Comparison of ENCODE assay signal across 26 cellular contexts in the genomic region with DNA sequence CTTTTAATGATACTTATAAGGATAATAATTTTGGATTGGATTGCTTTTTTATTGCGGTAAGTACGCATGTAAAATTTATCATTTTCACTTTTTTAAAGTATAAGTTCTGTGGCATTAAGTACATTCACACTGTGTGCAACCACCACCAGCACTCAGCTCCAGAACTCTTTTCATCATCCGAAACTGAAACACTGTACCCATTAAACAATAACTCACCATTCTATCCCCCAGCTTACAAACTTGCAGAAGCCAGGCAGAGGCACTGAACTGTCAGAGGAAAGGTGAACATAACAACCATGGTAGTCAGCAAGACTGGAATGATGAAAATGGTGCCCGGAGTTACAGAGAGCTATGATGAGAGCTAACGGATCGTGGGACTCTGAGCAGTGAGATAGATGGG.
"Had no signal": no experiment of that assay in that cellular context is flagged by ENCODE, and none has a peak within 500 bp of the region (broad histone marks: within the 10 kb centered on the region; RNA-seq: fewer than 3 reads in every experiment).

No MANE protein-coding gene starts in this region.

- H3K36me3 ChIP-seq: breast epithelium, MG63 had no signal

- H3K4me1 ChIP-seq: body of pancreas, breast epithelium had no signal

- H3K4me2 ChIP-seq: PC-9 had no signal

- FAIRE-seq: astrocyte, TTC549 had no signal

- ATAC-seq: activated CD8-positive, alpha-beta T cell treated with anti-CD3 and anti-CD28 coated beads for 36 hours; activated T-cell treated with anti-CD3 and anti-CD28 coated beads, Interleukin-2, amount 50 U/mL, for 72 hours; activated T-helper 17 cell treated with anti-CD3 and anti-CD28 coated beads, Interleukin-2, amount 50 U/mL, for 72 hours; body of pancreas had no signal

- H2AFZ ChIP-seq: PC-9 had no signal

- H3K27me3 ChIP-seq: body of pancreas, breast epithelium, MG63 had no signal

- H3K27ac ChIP-seq: body of pancreas, breast epithelium, PC-9, SK-N-MC had no signal

- H3K4me3 ChIP-seq: body of pancreas, breast epithelium, MG63, PC-9, SK-N-MC had no signal

- DNase-seq: activated CD4-positive, alpha-beta T cell treated with anti-CD3 and anti-CD28 coated beads, Interleukin-2, amount 10 ng/mL, durations not matched to agents 24 days and 14 days; activated CD4-positive, alpha-beta T cell treated with anti-CD3 and anti-CD28 coated beads, Interleukin-2, amount 50 U/mL, for 4 hours; activated CD8-positive, alpha-beta T cell treated with anti-CD3 and anti-CD28 coated beads for 36 hours; activated effector memory CD4-positive, alpha-beta T cell treated with anti-CD3 and anti-CD28 coated beads, Interleukin-2, amount 50 U/mL, for 16 hours; activated naive CD4-positive, alpha-beta T cell treated with Interleukin-2 at 50 U/mL for 16 hours; activated naive CD8-positive, alpha-beta T cell treated with anti-CD3 and anti-CD28 coated beads, Interleukin-2, amount 10 ng/mL, durations not matched to agents 7 days and 5 days; activated T-cell treated with anti-CD3 and anti-CD28 coated beads, Interleukin-2, amount 50 U/mL, for 1 hour; activated T-cell treated with anti-CD3 and anti-CD28 coated beads, Interleukin-2, amount 50 U/mL, for 72 hours; amygdala; body of pancreas; cortex of kidney; MG63; MV-4-11; NCI-H1092; NCI-H1436 treated with DMSO at 0.1 percent for 48 hours; NCI-H1694 treated with DMSO at 0.1 percent for 48 hours; NCI-H2029; NCI-H345; NCI-H524 treated with DMSO at 0.1 percent for 48 hours; PC-9; Right ventricle myocardium superior had no signal

- H3K9me3 ChIP-seq: body of pancreas, breast epithelium, MG63 had no signal
